ENCODE assay signal across 1 cellular context in genomic region chr17:49980703-49981197, GRCh38.
TF ChIP-seq lines count a peak whose summit lies in the region.

No MANE protein-coding gene starts in this region.

TF ChIP-seq in HepG2, 621 proteins besides CTCF, POLR2A, EP300 and RAD21:
- TF ChIP-seq MNT (IDR thresholded peaks at IDR 0.05) (peak; percentile 60), ZNF619 (CRISPR knock-in tag; IDR thresholded peaks at IDR 0.05) (no peak)
